Comparison of ENCODE assay signal across 1 cellular context in the genomic region with DNA sequence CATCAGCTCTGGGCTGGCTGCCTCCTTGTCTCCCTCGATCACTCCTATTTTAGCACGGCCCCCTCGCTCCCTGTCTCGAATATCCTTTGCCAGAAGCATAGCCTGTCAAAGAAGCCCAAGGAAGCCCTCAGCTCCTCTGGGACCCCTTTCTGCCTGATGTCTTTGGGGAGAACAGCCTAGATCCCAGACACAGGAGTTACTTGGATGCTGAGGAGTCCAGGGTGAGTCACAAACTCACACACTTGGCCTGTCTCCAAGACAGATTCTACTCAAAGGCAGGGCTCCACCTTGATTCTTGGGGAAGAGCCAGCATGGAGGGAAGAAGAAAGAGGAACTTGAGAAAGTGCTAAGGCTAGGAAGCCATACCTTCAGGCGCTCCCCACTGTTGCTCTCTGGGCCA.
TF ChIP-seq lines count a peak whose summit lies in the region.

No MANE protein-coding gene starts in this region.

TF ChIP-seq in IMR-90, 13 proteins besides CTCF, POLR2A, EP300 and RAD21:
- TF ChIP-seq ELK1 (IDR thresholded peaks at IDR 0.05; ENCODE audit: borderline replicate concordance, low read depth, low read length) (no peak), MAZ (IDR thresholded peaks at IDR 0.05; ENCODE audit: borderline replicate concordance, low read depth, low read length) (no peak), RFX5 (IDR thresholded peaks at IDR 0.05; ENCODE audit: low read depth, low read length) (no peak), RCOR1 (IDR thresholded peaks at IDR 0.05; ENCODE audit: insufficient replicate concordance, low read length) (no peak), SMC3 (IDR thresholded peaks at IDR 0.05; ENCODE audit: low read depth, low read length) (no peak), FOS (IDR thresholded peaks at IDR 0.05; ENCODE audit: low read depth, low read length) (no peak), BHLHE40 (IDR thresholded peaks at IDR 0.05; ENCODE audit: low read depth, low read length) (no peak)
